Comparison of ENCODE assay signal across 1 cellular context in genomic region chr2:181685150-181685688, GRCh38.
TF ChIP-seq lines count a peak whose summit lies in the region.

No MANE protein-coding gene starts in this region.

TF ChIP-seq in K562, 482 proteins besides CTCF, POLR2A, EP300 and RAD21 (continued from another document):
- TF ChIP-seq REST (CRISPR knock-in tag; IDR thresholded peaks at IDR 0.05; ENCODE audit: low read depth) (peak; percentile 83; the same call in 1 of the 2 replicates), SMARCA5 (IDR thresholded peaks at IDR 0.05) (no peak), TRIM25 (IDR thresholded peaks at IDR 0.05; ENCODE audit: borderline replicate concordance) (no peak), OTX1 (CRISPR knock-in tag; IDR thresholded peaks at IDR 0.05) (0 out of 2 replicates have a peak, but pooled peaks have one; percentile 51), EHMT2 (IDR thresholded peaks at IDR 0.05) (peak; percentile 95), THRB (CRISPR knock-in tag; conservative IDR thresholded peaks at IDR 0.05) (0 out of 2 replicates have a peak, but pooled peaks have one; percentile 60), KAT8 (IDR thresholded peaks at IDR 0.05; ENCODE audit: low read depth) (no peak), ZNF512 (tag; IDR thresholded peaks at IDR 0.05) (peak; percentile 56; the same call in 1 of the 2 replicates), HBP1 (CRISPR knock-in tag; IDR thresholded peaks at IDR 0.05) (0 out of 2 replicates have a peak, but pooled peaks have one; percentile 33), MIER1 (IDR thresholded peaks at IDR 0.05; ENCODE audit: low read depth) (peak; percentile 82), SREBF1 (IDR thresholded peaks at IDR 0.05; ENCODE audit: borderline replicate concordance, low read depth, low read length) (no peak)
